Comparison of ENCODE assay signal across 9 cellular contexts in genomic region chr21:33748903-33749302, GRCh38.
"Had no signal": no experiment of that assay in that cellular context is flagged by ENCODE, and none has a peak within 500 bp of the region (broad histone marks: within the 10 kb centered on the region; RNA-seq: fewer than 3 reads in every experiment).

No MANE protein-coding gene starts in this region.

- H2AFZ ChIP-seq: GM23248 had no signal

- H3K9ac ChIP-seq: GM23248 had no signal

- FAIRE-seq: H54, HTR-8/SVneo had no signal

- H3K36me3 Mint-ChIP-seq: IgD-negative memory B cell had no signal

- H3K27ac Mint-ChIP-seq: H9, HFFc6, IgD-negative memory B cell had no signal

- H3K27ac ChIP-seq: GM23248 had no signal

- DNase-seq: GM23248, GOT3, H9, HCEC 1CT, HFFc6, KG1 had no signal

- H3K4me3 ChIP-seq: GM23248 had no signal

- H3K4me3 Mint-ChIP-seq: H9, HFFc6, IgD-negative memory B cell had no signal

- H3K4me1 Mint-ChIP-seq: H9, IgD-negative memory B cell had no signal
